In the genomic region with DNA sequence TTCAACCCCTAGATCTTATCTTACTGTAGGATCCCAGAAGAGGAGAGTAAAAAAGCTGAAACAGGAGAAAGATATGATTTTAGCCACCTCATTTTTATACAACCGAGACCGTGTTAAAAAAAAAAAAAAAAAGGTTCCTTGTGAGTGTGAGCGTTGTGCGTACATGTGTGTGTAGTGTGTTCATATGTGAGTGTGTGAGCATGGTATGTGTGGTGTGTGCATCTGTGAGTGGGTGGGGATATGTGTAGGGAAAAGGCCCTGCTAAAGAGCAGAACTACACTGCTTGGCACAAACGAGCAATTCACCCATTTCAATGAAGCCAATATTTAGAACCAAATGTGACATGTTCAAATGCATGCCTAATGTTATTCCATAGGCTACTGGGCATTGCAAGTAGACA, we compare ENCODE assay signal across 7 cellular contexts.
ATAC-seq and TF ChIP-seq lines count a peak whose summit lies in the region.
"Not testable (repeated sequence)": the region's sequence is repeated elsewhere in the genome, so short reads cannot be mapped to it uniquely, and the experiment has no call there.

No MANE protein-coding gene starts in this region.

- ATAC-seq in GM18498 (IDR thresholded peaks at IDR 0.05; ENCODE audit: unreplicated experiment): peak; percentile 20
- ATAC-seq in GM18519 (IDR thresholded peaks at IDR 0.05; ENCODE audit: low FRiP score, unreplicated experiment): peak; percentile 9
- ATAC-seq in GM19395 (IDR thresholded peaks at IDR 0.05; ENCODE audit: unreplicated experiment): peak; percentile 6
- peak; percentile 7 for ATAC-seq in GM21576 (IDR thresholded peaks at IDR 0.05; ENCODE audit: unreplicated experiment)
- peak; percentile 1 for ATAC-seq in HG02943 (IDR thresholded peaks at IDR 0.05; ENCODE audit: low read depth, unreplicated experiment)
- ATAC-seq in HG03280 (IDR thresholded peaks at IDR 0.05; ENCODE audit: unreplicated experiment): peak; percentile 1

- H3K79me2 ChIP-seq in OCI-LY3 (ENCODE audit: low read length): not testable (repeated sequence)

- H3K9me3 ChIP-seq in OCI-LY3 (ENCODE audit: insufficient read depth, low read length): not testable (repeated sequence)

- H2AFZ ChIP-seq in OCI-LY3 (ENCODE audit: low read depth, low read length): not testable (repeated sequence)

- H3K27me3 ChIP-seq in OCI-LY3 (ENCODE audit: low read depth, low read length): not testable (repeated sequence)

- H3K9ac ChIP-seq in OCI-LY3 (ENCODE audit: low read length): not testable (repeated sequence)

- H4K20me1 ChIP-seq in OCI-LY3 (ENCODE audit: insufficient read depth, low read length): not testable (repeated sequence)

- H3K4me1 ChIP-seq in OCI-LY3 (ENCODE audit: low read length): not testable (repeated sequence)

- not testable (repeated sequence) for H3K36me3 ChIP-seq in OCI-LY3 (replicated peaks; ENCODE audit: low read depth, low read length)

- H3K27ac ChIP-seq in OCI-LY3 (ENCODE audit: low read length): not testable (repeated sequence)

- H3K4me3 ChIP-seq in OCI-LY3 (ENCODE audit: low read length): not testable (repeated sequence)

- not testable (repeated sequence) for TF ChIP-seq CTCF in OCI-LY3 (IDR thresholded peaks at IDR 0.05; ENCODE audit: low read depth, low read length)

- peak overlapping the region; percentile 45; the same call in 1 of the 2 replicates for H3K4me2 ChIP-seq in OCI-LY3 (ENCODE audit: low read length)
